In the genomic region with DNA sequence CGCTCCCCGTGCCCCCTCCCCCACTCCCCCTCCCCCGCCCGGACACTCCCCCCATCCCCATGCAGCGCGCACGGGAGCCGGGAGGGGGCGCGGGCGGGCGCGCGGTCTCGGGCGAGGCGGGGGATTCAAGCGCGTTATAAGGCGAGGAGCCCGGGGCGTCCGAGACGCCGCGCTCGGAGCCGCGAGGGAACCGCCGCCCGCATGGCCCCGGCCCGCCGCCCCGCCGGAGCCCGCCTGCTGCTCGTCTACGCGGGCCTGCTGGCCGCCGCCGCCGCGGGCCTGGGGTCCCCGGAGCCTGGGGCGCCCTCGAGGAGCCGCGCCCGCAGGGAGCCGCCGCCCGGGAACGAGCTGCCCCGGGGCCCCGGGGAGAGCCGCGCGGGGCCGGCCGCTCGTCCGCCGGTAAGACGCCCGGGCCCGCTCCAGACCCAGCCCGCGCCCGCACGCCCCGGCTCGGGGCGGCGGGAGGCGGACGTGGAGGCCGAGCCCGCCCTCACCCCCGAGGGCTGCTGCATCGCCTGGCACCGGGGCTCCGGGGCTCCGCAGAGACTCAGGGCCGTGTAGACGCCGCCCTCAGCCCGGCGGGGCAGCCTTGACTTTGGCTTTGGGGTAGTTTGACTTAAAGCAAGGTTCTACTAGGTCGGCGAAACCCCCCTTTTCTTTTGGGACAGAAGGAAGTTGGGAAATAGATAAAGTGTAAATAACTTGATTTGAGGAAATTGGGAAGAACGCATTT, we compare ENCODE assay signal across 8 cellular contexts. TPM values are rescaled to one million over a fixed set of nuclear protein-coding genes. Genes with fewer than 3 reads are reported as not detected.
DNase-seq lines count a peak whose midpoint lies in the region; ATAC-seq and TF ChIP-seq lines count a peak whose summit lies in the region.

A gene with protein sequence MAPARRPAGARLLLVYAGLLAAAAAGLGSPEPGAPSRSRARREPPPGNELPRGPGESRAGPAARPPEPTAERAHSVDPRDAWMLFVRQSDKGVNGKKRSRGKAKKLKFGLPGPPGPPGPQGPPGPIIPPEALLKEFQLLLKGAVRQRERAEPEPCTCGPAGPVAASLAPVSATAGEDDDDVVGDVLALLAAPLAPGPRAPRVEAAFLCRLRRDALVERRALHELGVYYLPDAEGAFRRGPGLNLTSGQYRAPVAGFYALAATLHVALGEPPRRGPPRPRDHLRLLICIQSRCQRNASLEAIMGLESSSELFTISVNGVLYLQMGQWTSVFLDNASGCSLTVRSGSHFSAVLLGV (plus strand): TSS at position 164 of the 733 bp plus-strand sequence. CDS start 38 bp downstream, at position 202.

- no peak for TF ChIP-seq POLR2A in gastroesophageal sphincter (IDR thresholded peaks at IDR 0.05)

- 30 to 35% methylated on average over 1 to 3 of the region's 94 CpGs for WGBS in gastroesophageal sphincter (ENCODE audit: low coverage in 1 of 2), 2 donors

- H3K27ac Mint-ChIP-seq in activated T-cell treated with anti-CD3 and anti-CD28 coated beads, Interleukin-2, amount 50 U/mL, for 24 hours = no peak within 1 kb of the TSS

- DNase-seq in AG20443 (ENCODE audit: low spot score) (peak; percentile 86), NCI-H510A (lab: John Stamatoyannopoulos, UW) (peak; percentile 60), posterior vena cava (ENCODE audit: low spot score) (peak; percentile 84)
- peak; percentile 76 for DNase-seq in activated T-cell treated with anti-CD3 and anti-CD28 coated beads, Interleukin-2, amount 50 U/mL, for 24 hours

- intact Hi-C loops in posterior vena cava (cut with DNase I) = no loop called here

- H3K4me3 Mint-ChIP-seq in activated T-cell treated with anti-CD3 and anti-CD28 coated beads, Interleukin-2, amount 50 U/mL, for 24 hours = peak within 1 kb of the TSS; percentile 53

- no peaks in the 10 kb centered on the region for H3K36me3 ChIP-seq in gastroesophageal sphincter

- TF ChIP-seq EP300 in gastroesophageal sphincter (IDR thresholded peaks at IDR 0.05) = no peak

- peaks cover 4% of the 10 kb centered on the region for H3K9me3 Mint-ChIP-seq in activated T-cell treated with anti-CD3 and anti-CD28 coated beads, Interleukin-2, amount 50 U/mL, for 24 hours

- peak; percentile 52 for ATAC-seq in GM19023 (IDR thresholded peaks at IDR 0.05; ENCODE audit: unreplicated experiment)
- ATAC-seq in gastroesophageal sphincter = peak; percentile 54
- ATAC-seq in HG02938 (IDR thresholded peaks at IDR 0.05; ENCODE audit: unreplicated experiment) = no peak
- ATAC-seq in HG02642 (IDR thresholded peaks at IDR 0.05; ENCODE audit: poor library complexity, unreplicated experiment) = no peak

- no peaks in the 10 kb centered on the region for H3K36me3 Mint-ChIP-seq in activated T-cell treated with anti-CD3 and anti-CD28 coated beads, Interleukin-2, amount 50 U/mL, for 24 hours (ENCODE audit: low read depth)

- H3K4me1 Mint-ChIP-seq in activated T-cell treated with anti-CD3 and anti-CD28 coated beads, Interleukin-2, amount 50 U/mL, for 24 hours (ENCODE audit: low read depth) = peaks cover 10% of the 10 kb centered on the region

- TF ChIP-seq CTCF in gastroesophageal sphincter (IDR thresholded peaks at IDR 0.05) = peak in 3 of 4 experiments; percentile 6 to 74 (median 24)

- peaks cover 31% of the 10 kb centered on the region for H3K27me3 Mint-ChIP-seq in activated T-cell treated with anti-CD3 and anti-CD28 coated beads, Interleukin-2, amount 50 U/mL, for 24 hours

- no peaks in the 10 kb centered on the region for H3K9me3 ChIP-seq in gastroesophageal sphincter

- peak within 1 kb of the TSS in 1 of 2 donors; percentile 42 for H3K4me3 ChIP-seq in gastroesophageal sphincter

- no peak within 1 kb of the TSS for H3K27ac ChIP-seq in gastroesophageal sphincter

- H3K4me1 ChIP-seq in gastroesophageal sphincter = peaks cover 0 to 37% (median 7%) of the 10 kb centered on the region in 3 donors

- H3K27me3 ChIP-seq in gastroesophageal sphincter = peaks cover 63% of the 10 kb centered on the region

RNA-seq across cellular contexts. Expression of the gene that starts here (rescaled TPM):
- total RNA-seq in gastroesophageal sphincter = under 1 TPM in 3 of 4 donors, not detected in 1; 0.35 to 0.94 (median 0.74) TPM
- total RNA-seq in posterior vena cava = 1 to 10 TPM in 1 of 2 donors, under 1 TPM in 1; 0.79 to 2.3 TPM

Comparison
In these comparisons a context has a peak if more than half of its experiments do, and no peak if none do; other contexts are left out.
1. Peak in ATAC-seq in gastroesophageal sphincter; RNA of the gene not detected or under 1 TPM.